ENCODE assay signal across 1 cellular context in the genomic region with DNA sequence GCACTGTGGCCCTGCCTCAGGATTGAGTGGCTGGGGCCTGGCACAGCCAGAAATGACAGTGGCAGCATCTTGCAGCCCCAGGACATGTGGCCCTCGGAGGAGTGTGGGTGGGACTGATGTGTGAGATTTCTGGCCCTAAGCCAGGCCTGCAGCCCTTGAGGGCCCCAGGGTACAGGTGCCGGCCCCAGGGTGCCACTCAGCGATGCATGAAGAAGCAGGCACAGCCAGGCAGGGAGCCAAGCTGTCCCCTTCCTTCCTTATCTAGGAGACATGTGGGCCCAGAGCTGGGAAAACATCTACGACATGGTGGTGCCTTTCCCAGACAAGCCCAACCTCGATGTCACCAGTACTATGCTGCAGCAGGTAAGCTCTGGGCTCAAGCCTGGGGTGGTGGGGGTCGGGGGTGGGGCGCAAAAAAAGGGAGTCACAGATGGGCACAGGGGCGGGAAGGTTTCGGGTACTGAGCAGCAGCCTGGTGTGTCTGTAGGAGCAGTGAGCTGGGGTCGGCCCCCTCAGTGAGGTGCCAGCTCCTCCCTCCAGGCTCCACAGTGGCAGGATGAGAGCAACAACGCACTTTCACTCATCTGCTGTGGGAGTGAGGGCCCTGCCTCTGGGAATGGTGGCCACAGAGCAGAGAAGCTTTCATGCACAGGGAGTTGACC.
TF ChIP-seq lines count a peak whose summit lies in the region.

No MANE protein-coding gene starts in this region.

TF ChIP-seq in HEK293, 187 proteins besides CTCF, POLR2A, EP300 and RAD21 (continued from another document):
- TF ChIP-seq ZNF18 (tag by site-specific recombination; IDR thresholded peaks at IDR 0.05) (no peak), OSR2 (tag by site-specific recombination; IDR thresholded peaks at IDR 0.05) (peak; percentile 64; the same call in 1 of the 2 replicates), ZNF280C (tag by site-specific recombination; IDR thresholded peaks at IDR 0.05) (no peak), ZNF292 (tag by site-specific recombination; IDR thresholded peaks at IDR 0.05; ENCODE audit: borderline replicate concordance, low read depth) (no peak), ZNF350 (tag by site-specific recombination; IDR thresholded peaks at IDR 0.05) (no peak), ZNF473 (tag by site-specific recombination; IDR thresholded peaks at IDR 0.05) (no peak), ZBTB1 (tag by site-specific recombination; IDR thresholded peaks at IDR 0.05) (no peak), ZNF560 (tag by site-specific recombination; IDR thresholded peaks at IDR 0.05; ENCODE audit: borderline replicate concordance) (no peak), ZNF169 (tag by site-specific recombination; IDR thresholded peaks at IDR 0.05) (no peak), ZNF488 (tag by site-specific recombination; IDR thresholded peaks at IDR 0.05) (no peak), OVOL3 (tag by site-specific recombination; IDR thresholded peaks at IDR 0.05) (no peak), ZNF223 (tag by site-specific recombination; IDR thresholded peaks at IDR 0.05) (no peak), ZNF843 (tag by site-specific recombination; IDR thresholded peaks at IDR 0.05) (0 out of 2 replicates have a peak, but pooled peaks have one; percentile 37), ZNF391 (tag by site-specific recombination; IDR thresholded peaks at IDR 0.05; ENCODE audit: borderline replicate concordance, low read depth) (no peak), ZNF423 (tag by site-specific recombination; IDR thresholded peaks at IDR 0.05) (peak; percentile 81)
- TF ChIP-seq, protein P1, sequence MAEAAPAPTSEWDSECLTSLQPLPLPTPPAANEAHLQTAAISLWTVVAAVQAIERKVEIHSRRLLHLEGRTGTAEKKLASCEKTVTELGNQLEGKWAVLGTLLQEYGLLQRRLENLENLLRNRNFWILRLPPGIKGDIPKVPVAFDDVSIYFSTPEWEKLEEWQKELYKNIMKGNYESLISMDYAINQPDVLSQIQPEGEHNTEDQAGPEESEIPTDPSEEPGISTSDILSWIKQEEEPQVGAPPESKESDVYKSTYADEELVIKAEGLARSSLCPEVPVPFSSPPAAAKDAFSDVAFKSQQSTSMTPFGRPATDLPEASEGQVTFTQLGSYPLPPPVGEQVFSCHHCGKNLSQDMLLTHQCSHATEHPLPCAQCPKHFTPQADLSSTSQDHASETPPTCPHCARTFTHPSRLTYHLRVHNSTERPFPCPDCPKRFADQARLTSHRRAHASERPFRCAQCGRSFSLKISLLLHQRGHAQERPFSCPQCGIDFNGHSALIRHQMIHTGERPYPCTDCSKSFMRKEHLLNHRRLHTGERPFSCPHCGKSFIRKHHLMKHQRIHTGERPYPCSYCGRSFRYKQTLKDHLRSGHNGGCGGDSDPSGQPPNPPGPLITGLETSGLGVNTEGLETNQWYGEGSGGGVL (tag by site-specific recombination; IDR thresholded peaks at IDR 0.05) = peak; percentile 41; the same call in 1 of the 2 replicates
TF ChIP-seq in HEK293: peak in this region for 23.
